In genomic region chr12:126198966-126199692, GRCh38 we compare ENCODE assay signal across 15 cellular contexts.
A peak's percentile ranks its signal among the peaks of the same experiment; 100 is the strongest.
DNase-seq lines count a peak whose midpoint lies in the region; ATAC-seq and TF ChIP-seq lines count a peak whose summit lies in the region.
"Had no signal": no experiment of that assay in that cellular context is flagged by ENCODE, and none has a peak within 500 bp of the region (broad histone marks: within the 10 kb centered on the region; RNA-seq: fewer than 3 reads in every experiment).

No MANE protein-coding gene starts in this region.

- H3K9me3 ChIP-seq in RWPE2 (ENCODE audit: severe bottlenecking) = no peaks in the 10 kb centered on the region
- H3K9me3 ChIP-seq: A549, SJCRH30 had no signal

- peak; percentile 9 for DNase-seq in HT1080 (ENCODE audit: low read depth)
- DNase-seq in RWPE2 (ENCODE audit: low spot score) = no peak
- peak; percentile 56 for DNase-seq in fibroblast of gingiva (ENCODE audit: low read depth)
- DNase-seq in omental fat pad (ENCODE audit: low spot score) = no peak
- DNase-seq in SHP77 treated with DMSO at 0.1 percent for 48 hours (lab: John Stamatoyannopoulos, UW) = no peak
- DNase-seq in activated T-cell treated with anti-CD3 and anti-CD28 coated beads for 4 hours = no peak
- DNase-seq: CD8-positive, alpha-beta memory T cell; HFFc6; NCI-H187; NCI-H526 treated with DMSO at 0.1 percent for 48 hours; SJCRH30 had no signal

- H3K27ac ChIP-seq in RWPE2 (ENCODE audit: poor library complexity, severe bottlenecking) = peak overlapping the region; percentile 77
- H3K27ac ChIP-seq: A549; BLaER1 treated with 17β-estradiol and CSF1 and Interleukin-3, amounts not matched to agents 10 nM and 100 nM; KMS-11; SJCRH30 had no signal

- peaks cover 19% of the 10 kb centered on the region for H3K4me1 ChIP-seq in RWPE2 (ENCODE audit: insufficient read depth, poor library complexity, severe bottlenecking)
- H3K4me1 ChIP-seq: A549, SJCRH30 had no signal

- no peaks in the 10 kb centered on the region for H3K27me3 ChIP-seq in RWPE2 (ENCODE audit: insufficient read depth, poor library complexity, severe bottlenecking)
- H3K27me3 ChIP-seq: BLaER1 treated with 17β-estradiol and CSF1 and Interleukin-3, amounts not matched to agents 10 nM and 100 nM; SJCRH30 had no signal

- ATAC-seq in RWPE2 (ENCODE audit: low read depth) (peak; percentile 90), omental fat pad (ENCODE audit: low FRiP score) (peak; percentile 28), GM19328 (IDR thresholded peaks at IDR 0.05; ENCODE audit: unreplicated experiment) (no peak)
- ATAC-seq: A549 had no signal

- no peak overlapping the region for H3K4me3 ChIP-seq in RWPE2 (ENCODE audit: severe bottlenecking)
- H3K4me3 ChIP-seq: A549; BLaER1 treated with 17β-estradiol and CSF1 and Interleukin-3, amounts not matched to agents 10 nM and 100 nM; SJCRH30 had no signal

- TF ChIP-seq CTCF in RWPE2 (IDR thresholded peaks at IDR 0.05; ENCODE audit: poor library complexity, severe bottlenecking) (no peak), omental fat pad (IDR thresholded peaks at IDR 0.05) (no peak)

- no peaks in the 10 kb centered on the region for H3K36me3 ChIP-seq in RWPE2 (ENCODE audit: low read depth)
- H3K36me3 ChIP-seq: BLaER1 treated with 17β-estradiol and CSF1 and Interleukin-3, amounts not matched to agents 10 nM and 100 nM; SJCRH30 had no signal

Comparison
In these comparisons a context has a peak if more than half of its experiments do, and no peak if none do; other contexts are left out.
1. DNase-seq: peak in HT1080 (single experiment) and fibroblast of gingiva (single experiment); none in RWPE2 (single experiment), omental fat pad (single experiment), SHP77 treated with DMSO at 0.1 percent for 48 hours (single experiment) and activated T-cell treated with anti-CD3 and anti-CD28 coated beads for 4 hours (single experiment).